Comparison of ENCODE assay signal across 34 cellular contexts in genomic region chr12:15123401-15123800, GRCh38.
"Had no signal": no experiment of that assay in that cellular context is flagged by ENCODE, and none has a peak within 500 bp of the region (broad histone marks: within the 10 kb centered on the region; RNA-seq: fewer than 3 reads in every experiment).

No MANE protein-coding gene starts in this region.

- H3K36me3 Mint-ChIP-seq: activated naive CD4-positive, alpha-beta T cell treated with anti-CD3 and anti-CD28 coated beads, Interleukin-2, amount 10 ng/mL, durations not matched to agents 7 days and 5 days; activated naive CD8-positive, alpha-beta T cell; brain had no signal

- H3K9me3 ChIP-seq: Peyer's patch had no signal

- H3K27ac Mint-ChIP-seq: activated CD4-positive, alpha-beta T cell treated with anti-CD3 and anti-CD28 coated beads, Interleukin-2, amount 10 ng/mL, durations not matched to agents 7 days and 5 days; activated CD8-positive, alpha-beta T cell treated with anti-CD3 and anti-CD28 coated beads, Interleukin-2, amount 10 ng/mL, durations not matched to agents 7 days and 5 days; activated naive CD4-positive, alpha-beta T cell treated with anti-CD3 and anti-CD28 coated beads, Interleukin-2, amount 10 ng/mL, durations not matched to agents 7 days and 5 days; activated naive CD8-positive, alpha-beta T cell; activated naive CD8-positive, alpha-beta T cell treated with anti-CD3 and anti-CD28 coated beads, Interleukin-2, amount 50 U/mL, for 24 hours; brain had no signal

- H3K27ac ChIP-seq: Peyer's patch, RWPE1, WERI-Rb-1 had no signal

- H3K36me3 ChIP-seq: Peyer's patch, WERI-Rb-1 had no signal

- ATAC-seq: activated CD8-positive, alpha-beta T cell treated with anti-CD3 and anti-CD28 coated beads, Interleukin-2, amount 10 ng/mL, durations not matched to agents 7 days and 5 days; activated naive CD8-positive, alpha-beta T cell treated with anti-CD3 and anti-CD28 coated beads, Interleukin-2, amount 50 U/mL, for 24 hours; activated T-cell treated with anti-CD3 and anti-CD28 coated beads, Interleukin-2, amount 50 U/mL, for 4 hours; K562; PC-3; Right ventricle myocardium inferior had no signal

- H3K27me3 ChIP-seq: Peyer's patch had no signal

- H3K9me3 Mint-ChIP-seq: activated CD4-positive, alpha-beta T cell treated with anti-CD3 and anti-CD28 coated beads, Interleukin-2, amount 10 ng/mL, durations not matched to agents 7 days and 5 days; activated naive CD4-positive, alpha-beta T cell treated with anti-CD3 and anti-CD28 coated beads, Interleukin-2, amount 10 ng/mL, durations not matched to agents 7 days and 5 days; activated naive CD8-positive, alpha-beta T cell treated with anti-CD3 and anti-CD28 coated beads, Interleukin-2, amount 50 U/mL, for 24 hours; activated T-cell treated with anti-CD3 and anti-CD28 coated beads, Interleukin-2, amount 50 U/mL, for 4 hours; brain had no signal

- H3K4me3 ChIP-seq: K562, Peyer's patch had no signal

- H3K4me3 Mint-ChIP-seq: activated CD4-positive, alpha-beta T cell treated with anti-CD3 and anti-CD28 coated beads, Interleukin-2, amount 10 ng/mL, durations not matched to agents 7 days and 5 days; activated CD8-positive, alpha-beta T cell treated with anti-CD3 and anti-CD28 coated beads, Interleukin-2, amount 10 ng/mL, durations not matched to agents 7 days and 5 days; activated naive CD4-positive, alpha-beta T cell treated with anti-CD3 and anti-CD28 coated beads, Interleukin-2, amount 10 ng/mL, durations not matched to agents 7 days and 5 days; activated naive CD8-positive, alpha-beta T cell; activated naive CD8-positive, alpha-beta T cell treated with anti-CD3 and anti-CD28 coated beads, Interleukin-2, amount 50 U/mL, for 24 hours; activated T-cell treated with anti-CD3 and anti-CD28 coated beads, Interleukin-2, amount 50 U/mL, for 4 hours; brain had no signal

- FAIRE-seq: bronchial epithelial cell, K562 had no signal

- H3K4me1 Mint-ChIP-seq: activated CD4-positive, alpha-beta T cell treated with anti-CD3 and anti-CD28 coated beads, Interleukin-2, amount 10 ng/mL, durations not matched to agents 7 days and 5 days; activated naive CD4-positive, alpha-beta T cell treated with anti-CD3 and anti-CD28 coated beads, Interleukin-2, amount 10 ng/mL, durations not matched to agents 7 days and 5 days; activated naive CD8-positive, alpha-beta T cell treated with anti-CD3 and anti-CD28 coated beads, Interleukin-2, amount 50 U/mL, for 24 hours had no signal

- DNase-seq: activated CD4-positive, alpha-beta T cell treated with anti-CD3 and anti-CD28 coated beads, Interleukin-2, amount 10 ng/mL, durations not matched to agents 7 days and 5 days; activated CD4-positive, alpha-beta T cell treated with anti-CD3 and anti-CD28 coated beads, Interleukin-2, amount 50 U/mL, for 48 hours; activated CD8-positive, alpha-beta T cell treated with anti-CD3 and anti-CD28 coated beads, Interleukin-2, amount 10 ng/mL, durations not matched to agents 7 days and 5 days; activated effector memory CD4-positive, alpha-beta T cell treated with Interleukin-2 at 50 U/mL for 16 hours; activated naive CD4-positive, alpha-beta T cell treated with anti-CD3 and anti-CD28 coated beads, Interleukin-2, amount 10 ng/mL, durations not matched to agents 7 days and 5 days; activated naive CD8-positive, alpha-beta T cell treated with anti-CD3 and anti-CD28 coated beads, Interleukin-2, amount 50 U/mL, for 24 hours; activated T-cell treated with anti-CD3 and anti-CD28 coated beads, Interleukin-2, amount 50 U/mL, for 4 hours; anterior cingulate cortex; caudate nucleus; NCI-H1092 treated with DMSO at 0.1 percent for 48 hours; NCI-H1417; NCI-H146; NCI-H187; NCI-H2029 treated with DMSO at 0.1 percent for 48 hours; NCI-H2107; NCI-H2171; NCI-H510A; NCI-H526; NCI-H748 treated with DMSO at 0.1 percent for 48 hours; NK-92 treated with Interleukin-12 subunit alpha and Interleukin-12 subunit beta, amount 100 ng/mL, for 24 hours; PC-3; Peyer's patch; SIG-M5; SW 1271; T-helper 1 cell; T-helper 2 cell; T-helper 9 cell; WERI-Rb-1 had no signal

- H3K4me1 ChIP-seq: Peyer's patch had no signal
